Comparison of ENCODE assay signal across 11 cellular contexts in genomic region chr12:59374783-59375182, GRCh38.
"Had no signal": no experiment of that assay in that cellular context is flagged by ENCODE, and none has a peak within 500 bp of the region (broad histone marks: within the 10 kb centered on the region; RNA-seq: fewer than 3 reads in every experiment).

No MANE protein-coding gene starts in this region.

- DNase-seq: GM23248, GOT3, H7, H9, HCEC 1CT, HFFc6 had no signal

- H3K4me2 ChIP-seq: GM23338 had no signal

- H3K27ac ChIP-seq: GM23248 had no signal

- H3K9me3 Mint-ChIP-seq: GM23338, H9, HFFc6 had no signal

- H3K9ac ChIP-seq: GM23248 had no signal

- H2AFZ ChIP-seq: GM23248, GM23338 had no signal

- H3K27ac Mint-ChIP-seq: GM23338, H9, HFFc6 had no signal

- H3K4me1 ChIP-seq: HAP-1 had no signal

- H3K36me3 ChIP-seq: HAP-1 had no signal

- FAIRE-seq: H1, H54 had no signal

- H3K4me3 Mint-ChIP-seq: GM23338, H9, HFFc6 had no signal

- H3K4me3 ChIP-seq: GM23248, GM23338, HAP-1 had no signal

- H3K9me3 ChIP-seq: HAP-1 had no signal

- ATAC-seq: GM23338, HCT116 had no signal
